Comparison of ENCODE assay signal across 23 cellular contexts in genomic region chr1:20658166-20658915, GRCh38. TPM values are rescaled to one million over a fixed set of nuclear protein-coding genes. Genes with fewer than 3 reads are reported as not detected.
DNase-seq lines count a peak whose midpoint lies in the region; ATAC-seq and TF ChIP-seq lines count a peak whose summit lies in the region.
"Had no signal": no experiment of that assay in that cellular context is flagged by ENCODE, and none has a peak within 500 bp of the region (broad histone marks: within the 10 kb centered on the region; RNA-seq: fewer than 3 reads in every experiment).

No MANE protein-coding gene starts in this region.

- H3K4me1 Mint-ChIP-seq in activated CD4-positive, alpha-beta memory T cell treated with anti-CD3 and anti-CD28 coated beads for 36 hours (ENCODE audit: low read depth) = peaks cover 46% of the 10 kb centered on the region
- peaks cover 49% of the 10 kb centered on the region for H3K4me1 Mint-ChIP-seq in activated CD4-positive, alpha-beta memory T cell treated with anti-CD3 and anti-CD28 coated beads, Interleukin-2, amount 10 ng/mL, durations not matched to agents 7 days and 5 days
- peaks cover 47% of the 10 kb centered on the region for H3K4me1 Mint-ChIP-seq in activated T-helper 1 cell treated with anti-CD3 and anti-CD28 coated beads, Interleukin-12 subunit alpha, Interleukin-12 subunit beta, Interleukin-2, Interleukin-4 antibody, amounts not matched to agents 30 ng/mL and 10 ng/mL and 1 ng/mL, durations not matched to agents 14 hours and 24 hours and 36 hours (ENCODE audit: low read depth)
- H3K4me1 Mint-ChIP-seq in memory B cell = peaks cover 31% of the 10 kb centered on the region

- H3K4me1 ChIP-seq in BLaER1 treated with 17β-estradiol and CSF1 and Interleukin-3, amounts not matched to agents 10 nM and 100 nM = peaks cover 21 to 34% (median 26%) of the 10 kb centered on the region in 10 experiments
- peaks cover 21 to 50% (median 36%) of the 10 kb centered on the region in 4 donors for H3K4me1 ChIP-seq in stomach

- no peak for DNase-seq in activated CD4-positive, alpha-beta memory T cell treated with anti-CD3 and anti-CD28 coated beads for 36 hours
- DNase-seq in activated CD4-positive, alpha-beta memory T cell treated with anti-CD3 and anti-CD28 coated beads, Interleukin-2, amount 10 ng/mL, durations not matched to agents 7 days and 5 days = no peak
- no peak for DNase-seq in activated T-helper 1 cell treated with anti-CD3 and anti-CD28 coated beads, Interleukin-12 subunit alpha, Interleukin-12 subunit beta, Interleukin-2, Interleukin-4 antibody, amounts not matched to agents 30 ng/mL and 10 ng/mL and 1 ng/mL, durations not matched to agents 14 hours and 24 hours and 36 hours (ENCODE audit: low spot score)
- DNase-seq in memory B cell (ENCODE audit: low spot score in 2 of 2) (no peak), stomach (no peak), GF-D8 (lab: John Stamatoyannopoulos, UW) (no peak), NCI-H524 (lab: John Stamatoyannopoulos, UW) (no peak)
- DNase-seq: activated B cell treated with CpG ODN at 0.5 μM for 24 hours; activated naive CD8-positive, alpha-beta T cell treated with anti-CD3 and anti-CD28 coated beads, Interleukin-2, amount 10 ng/mL, durations not matched to agents 7 days and 5 days; body of pancreas; DMS153; GDM1; Kasumi-1; left lung; NCI-H1092 treated with DMSO at 0.1 percent for 48 hours; NCI-H2081; NCI-H446 treated with DMSO at 0.1 percent for 48 hours; SK-N-SH had no signal

- no peak overlapping the region for H3K4me3 Mint-ChIP-seq in activated CD4-positive, alpha-beta memory T cell treated with anti-CD3 and anti-CD28 coated beads for 36 hours
- H3K4me3 Mint-ChIP-seq in activated CD4-positive, alpha-beta memory T cell treated with anti-CD3 and anti-CD28 coated beads, Interleukin-2, amount 10 ng/mL, durations not matched to agents 7 days and 5 days = no peak overlapping the region
- peak overlapping the region; percentile 97 for H3K4me3 Mint-ChIP-seq in activated T-helper 1 cell treated with anti-CD3 and anti-CD28 coated beads, Interleukin-12 subunit alpha, Interleukin-12 subunit beta, Interleukin-2, Interleukin-4 antibody, amounts not matched to agents 30 ng/mL and 10 ng/mL and 1 ng/mL, durations not matched to agents 14 hours and 24 hours and 36 hours
- H3K4me3 Mint-ChIP-seq in memory B cell = no peak overlapping the region
- H3K4me3 Mint-ChIP-seq: activated B cell treated with CpG ODN at 0.5 μM for 24 hours, CD14-positive monocyte had no signal

- intact Hi-C loops in activated CD4-positive, alpha-beta memory T cell treated with anti-CD3 and anti-CD28 coated beads for 36 hours (cut with micrococcal nuclease) = no loop called here
- intact Hi-C loops in activated T-helper 1 cell treated with anti-CD3 and anti-CD28 coated beads, Interleukin-12 subunit alpha, Interleukin-12 subunit beta, Interleukin-2, Interleukin-4 antibody, amounts not matched to agents 30 ng/mL and 10 ng/mL and 1 ng/mL, durations not matched to agents 14 hours and 24 hours and 36 hours (cut with micrococcal nuclease) = no loop called here
- intact Hi-C loops in stomach (cut with DNase I; ENCODE audit: low total_unique reads) = no loop called here

- H3K27ac Mint-ChIP-seq in activated CD4-positive, alpha-beta memory T cell treated with anti-CD3 and anti-CD28 coated beads for 36 hours = peak overlapping the region; percentile 98
- no peak overlapping the region for H3K27ac Mint-ChIP-seq in activated CD4-positive, alpha-beta memory T cell treated with anti-CD3 and anti-CD28 coated beads, Interleukin-2, amount 10 ng/mL, durations not matched to agents 7 days and 5 days
- peak overlapping the region; percentile 29 for H3K27ac Mint-ChIP-seq in activated T-helper 1 cell treated with anti-CD3 and anti-CD28 coated beads, Interleukin-12 subunit alpha, Interleukin-12 subunit beta, Interleukin-2, Interleukin-4 antibody, amounts not matched to agents 30 ng/mL and 10 ng/mL and 1 ng/mL, durations not matched to agents 14 hours and 24 hours and 36 hours
- H3K27ac Mint-ChIP-seq in memory B cell = peak overlapping the region; percentile 92
- H3K27ac Mint-ChIP-seq: activated B cell treated with CpG ODN at 0.5 μM for 24 hours; activated naive CD8-positive, alpha-beta T cell treated with anti-CD3 and anti-CD28 coated beads, Interleukin-2, amount 10 ng/mL, durations not matched to agents 7 days and 5 days had no signal

- H3K36me3 Mint-ChIP-seq in activated CD4-positive, alpha-beta memory T cell treated with anti-CD3 and anti-CD28 coated beads for 36 hours = peaks cover 39% of the 10 kb centered on the region
- peaks cover 63% of the 10 kb centered on the region for H3K36me3 Mint-ChIP-seq in activated CD4-positive, alpha-beta memory T cell treated with anti-CD3 and anti-CD28 coated beads, Interleukin-2, amount 10 ng/mL, durations not matched to agents 7 days and 5 days (ENCODE audit: low read depth)
- peaks cover 44% of the 10 kb centered on the region for H3K36me3 Mint-ChIP-seq in activated T-helper 1 cell treated with anti-CD3 and anti-CD28 coated beads, Interleukin-12 subunit alpha, Interleukin-12 subunit beta, Interleukin-2, Interleukin-4 antibody, amounts not matched to agents 30 ng/mL and 10 ng/mL and 1 ng/mL, durations not matched to agents 14 hours and 24 hours and 36 hours (ENCODE audit: low read depth)
- peaks cover 14% of the 10 kb centered on the region for H3K36me3 Mint-ChIP-seq in memory B cell

- CTCF ChIA-PET in activated CD4-positive, alpha-beta memory T cell treated with anti-CD3 and anti-CD28 coated beads for 36 hours (lab: Charles Lee) = interaction anchor here (1.7 kb wide), 1 partner anchor 25 kb away, joined by 10 read pairs; the partner anchor contains the start of gene PINK1
- CTCF ChIA-PET in activated CD4-positive, alpha-beta memory T cell treated with anti-CD3 and anti-CD28 coated beads, Interleukin-2, amount 10 ng/mL, durations not matched to agents 7 days and 5 days (lab: Charles Lee) = interaction anchor here (3.7 kb wide), 1 partner anchor 25 kb away, joined by 25 read pairs; the partner anchor contains the start of gene PINK1

- no peak for TF ChIP-seq CTCF in stomach (IDR thresholded peaks at IDR 0.05)

- H3K36me3 ChIP-seq in BLaER1 treated with 17β-estradiol and CSF1 and Interleukin-3, amounts not matched to agents 10 nM and 100 nM = peaks cover 64 to 68% (median 66%) of the 10 kb centered on the region in 11 experiments
- H3K36me3 ChIP-seq in stomach = peaks cover 48 to 62% (median 60%) of the 10 kb centered on the region in 4 donors

- H4K20me1 ChIP-seq in BLaER1 treated with 17β-estradiol and CSF1 and Interleukin-3, amounts not matched to agents 10 nM and 100 nM = peaks cover 49 to 76% (median 65%) of the 10 kb centered on the region in 11 experiments; a peak in 21 of 22 replicates

- no peak for TF ChIP-seq EP300 in stomach (IDR thresholded peaks at IDR 0.05)

- POLR2A ChIA-PET in activated CD4-positive, alpha-beta memory T cell treated with anti-CD3 and anti-CD28 coated beads for 36 hours (lab: Charles Lee) = interaction anchor here (0.6 to 1.0 kb wide), 2 partner anchors 10 to 1423 kb away, joined by 3 read pairs; no protein-coding TSS in a partner anchor
- POLR2A ChIA-PET in activated CD4-positive, alpha-beta memory T cell treated with anti-CD3 and anti-CD28 coated beads, Interleukin-2, amount 10 ng/mL, durations not matched to agents 7 days and 5 days (lab: Charles Lee) = interaction anchor here (1.1 kb wide), 1 partner anchor 24 kb away, joined by 5 read pairs; no protein-coding TSS in a partner anchor

- peak overlapping the region in 7 of 11 experiments; percentile 3 to 87 (median 85); a peak in 4 of 22 replicates for H3K9ac ChIP-seq in BLaER1 treated with 17β-estradiol and CSF1 and Interleukin-3, amounts not matched to agents 10 nM and 100 nM
- H3K9ac ChIP-seq: SK-N-SH had no signal

- H3K27me3 ChIP-seq in BLaER1 treated with 17β-estradiol and CSF1 and Interleukin-3, amounts not matched to agents 10 nM and 100 nM = no peaks in the 10 kb centered on the region
- no peaks in the 10 kb centered on the region for H3K27me3 ChIP-seq in stomach
- H3K27me3 ChIP-seq: body of pancreas, left lung, neutrophil had no signal

- no peak overlapping the region for H3K27ac ChIP-seq in BLaER1 treated with 17β-estradiol and CSF1 and Interleukin-3, amounts not matched to agents 10 nM and 100 nM
- no peak overlapping the region for H3K27ac ChIP-seq in stomach
- H3K27ac ChIP-seq: body of pancreas, coronary artery, left lung, neutrophil had no signal

- ATAC-seq in memory B cell (ENCODE audit: low read depth) = no peak
- ATAC-seq: body of pancreas, left lung had no signal

- peak overlapping the region in 1 of 11 experiments; percentile 91; a peak in 2 of 22 replicates for H3K4me2 ChIP-seq in BLaER1 treated with 17β-estradiol and CSF1 and Interleukin-3, amounts not matched to agents 10 nM and 100 nM
- H3K4me2 ChIP-seq: SK-N-SH had no signal

- H3K9me3 Mint-ChIP-seq in activated CD4-positive, alpha-beta memory T cell treated with anti-CD3 and anti-CD28 coated beads for 36 hours = no peaks in the 10 kb centered on the region
- H3K9me3 Mint-ChIP-seq in activated CD4-positive, alpha-beta memory T cell treated with anti-CD3 and anti-CD28 coated beads, Interleukin-2, amount 10 ng/mL, durations not matched to agents 7 days and 5 days = no peaks in the 10 kb centered on the region
- H3K9me3 Mint-ChIP-seq in activated T-helper 1 cell treated with anti-CD3 and anti-CD28 coated beads, Interleukin-12 subunit alpha, Interleukin-12 subunit beta, Interleukin-2, Interleukin-4 antibody, amounts not matched to agents 30 ng/mL and 10 ng/mL and 1 ng/mL, durations not matched to agents 14 hours and 24 hours and 36 hours = no peaks in the 10 kb centered on the region
- H3K9me3 Mint-ChIP-seq in memory B cell = no peaks in the 10 kb centered on the region
- H3K9me3 Mint-ChIP-seq: activated B cell treated with CpG ODN at 0.5 μM for 24 hours; activated naive CD8-positive, alpha-beta T cell treated with anti-CD3 and anti-CD28 coated beads, Interleukin-2, amount 10 ng/mL, durations not matched to agents 7 days and 5 days; CD14-positive monocyte; T-helper 2 cell treated with Interferon-gamma antibody and Interleukin-4, amounts not matched to agents 5 μg/mL and 100 μg/mL, for 36 hours had no signal

- H3K27me3 Mint-ChIP-seq in activated CD4-positive, alpha-beta memory T cell treated with anti-CD3 and anti-CD28 coated beads for 36 hours = no peaks in the 10 kb centered on the region
- H3K27me3 Mint-ChIP-seq in activated CD4-positive, alpha-beta memory T cell treated with anti-CD3 and anti-CD28 coated beads, Interleukin-2, amount 10 ng/mL, durations not matched to agents 7 days and 5 days = no peaks in the 10 kb centered on the region
- no peaks in the 10 kb centered on the region for H3K27me3 Mint-ChIP-seq in activated T-helper 1 cell treated with anti-CD3 and anti-CD28 coated beads, Interleukin-12 subunit alpha, Interleukin-12 subunit beta, Interleukin-2, Interleukin-4 antibody, amounts not matched to agents 30 ng/mL and 10 ng/mL and 1 ng/mL, durations not matched to agents 14 hours and 24 hours and 36 hours (ENCODE audit: insufficient read depth)
- H3K27me3 Mint-ChIP-seq in memory B cell = no peaks in the 10 kb centered on the region
- H3K27me3 Mint-ChIP-seq: activated B cell treated with CpG ODN at 0.5 μM for 24 hours; activated naive CD8-positive, alpha-beta T cell treated with anti-CD3 and anti-CD28 coated beads, Interleukin-2, amount 10 ng/mL, durations not matched to agents 7 days and 5 days had no signal

- H3K9me3 ChIP-seq in BLaER1 treated with 17β-estradiol and CSF1 and Interleukin-3, amounts not matched to agents 10 nM and 100 nM (replicated peaks in 1 of 11) = no peaks in the 10 kb centered on the region
- no peaks in the 10 kb centered on the region for H3K9me3 ChIP-seq in stomach
- H3K9me3 ChIP-seq: body of pancreas, left lung, neutrophil, SK-N-SH had no signal

- no peak overlapping the region for H3K4me3 ChIP-seq in BLaER1 treated with 17β-estradiol and CSF1 and Interleukin-3, amounts not matched to agents 10 nM and 100 nM
- no peak overlapping the region for H3K4me3 ChIP-seq in stomach
- H3K4me3 ChIP-seq: body of pancreas, coronary artery, left lung had no signal

- no peak for TF ChIP-seq POLR2A in stomach (IDR thresholded peaks at IDR 0.05)

- WGBS in stomach, 5 donors = 78 to 88% (median 80%) methylated on average over 16 of the region's 16 CpGs

RNA-seq across cellular contexts. Expression of gene DDOST, which starts 2.8 kb away (rescaled TPM):
- total RNA-seq in activated CD4-positive, alpha-beta memory T cell treated with anti-CD3 and anti-CD28 coated beads for 36 hours = 100 to 1,000 TPM; 165 to 180 TPM
- total RNA-seq in activated CD4-positive, alpha-beta memory T cell treated with anti-CD3 and anti-CD28 coated beads, Interleukin-2, amount 10 ng/mL, durations not matched to agents 7 days and 5 days = 100 to 1,000 TPM; 171 to 182 TPM
- total RNA-seq in activated T-helper 1 cell treated with anti-CD3 and anti-CD28 coated beads, Interleukin-12 subunit alpha, Interleukin-12 subunit beta, Interleukin-2, Interleukin-4 antibody, amounts not matched to agents 30 ng/mL and 10 ng/mL and 1 ng/mL, durations not matched to agents 14 hours and 24 hours and 36 hours = 167 and 174 TPM in 2 replicates
- 100 to 1,000 TPM in 2 of 5 donors, 10 to 100 TPM in 3; 38.5 to 227 (median 88.1) TPM for total RNA-seq in stomach
- 100 to 1,000 TPM in 2 of 3 donors, 10 to 100 TPM in 1; 84.6 to 119 (median 117) TPM for polyA plus RNA-seq in stomach

RNA-seq across cellular contexts. Expression of gene PINK1, which starts 25.1 kb away (rescaled TPM):
- total RNA-seq in activated CD4-positive, alpha-beta memory T cell treated with anti-CD3 and anti-CD28 coated beads for 36 hours = 1 to 10 TPM; 4.4 to 4.8 TPM
- 1 to 10 TPM; 6.6 TPM for total RNA-seq in activated CD4-positive, alpha-beta memory T cell treated with anti-CD3 and anti-CD28 coated beads, Interleukin-2, amount 10 ng/mL, durations not matched to agents 7 days and 5 days
- total RNA-seq in activated T-helper 1 cell treated with anti-CD3 and anti-CD28 coated beads, Interleukin-12 subunit alpha, Interleukin-12 subunit beta, Interleukin-2, Interleukin-4 antibody, amounts not matched to agents 30 ng/mL and 10 ng/mL and 1 ng/mL, durations not matched to agents 14 hours and 24 hours and 36 hours = 2.6 and 3.3 TPM in 2 replicates
- 100 to 1,000 TPM in 1 of 5 donors, 10 to 100 TPM in 4; 21.0 to 169 (median 42.4) TPM for total RNA-seq in stomach
- polyA plus RNA-seq in stomach = 10 to 100 TPM; 53.2 to 74.1 (median 69.9) TPM

RNA-seq across cellular contexts. Expression of gene KIF17, which starts 59.5 kb away (rescaled TPM):
- total RNA-seq in activated CD4-positive, alpha-beta memory T cell treated with anti-CD3 and anti-CD28 coated beads for 36 hours = not detected
- not detected for total RNA-seq in activated CD4-positive, alpha-beta memory T cell treated with anti-CD3 and anti-CD28 coated beads, Interleukin-2, amount 10 ng/mL, durations not matched to agents 7 days and 5 days
- not detected in 2 replicates for total RNA-seq in activated T-helper 1 cell treated with anti-CD3 and anti-CD28 coated beads, Interleukin-12 subunit alpha, Interleukin-12 subunit beta, Interleukin-2, Interleukin-4 antibody, amounts not matched to agents 30 ng/mL and 10 ng/mL and 1 ng/mL, durations not matched to agents 14 hours and 24 hours and 36 hours
- 1 to 10 TPM in 2 of 5 donors, not detected in 3; 1.3 to 1.5 TPM for total RNA-seq in stomach
- 1 to 10 TPM in 1 of 3 donors, under 1 TPM in 2; 0.56 to 1.4 (median 0.78) TPM for polyA plus RNA-seq in stomach
- total RNA-seq: activated B cell treated with CpG ODN at 0.5 μM for 24 hours; activated naive CD8-positive, alpha-beta T cell treated with anti-CD3 and anti-CD28 coated beads, Interleukin-2, amount 10 ng/mL, durations not matched to agents 7 days and 5 days had no signal
- polyA plus RNA-seq: CD14-positive monocyte had no signal
